ENCODE assay signal across 1 cellular context in the genomic region with DNA sequence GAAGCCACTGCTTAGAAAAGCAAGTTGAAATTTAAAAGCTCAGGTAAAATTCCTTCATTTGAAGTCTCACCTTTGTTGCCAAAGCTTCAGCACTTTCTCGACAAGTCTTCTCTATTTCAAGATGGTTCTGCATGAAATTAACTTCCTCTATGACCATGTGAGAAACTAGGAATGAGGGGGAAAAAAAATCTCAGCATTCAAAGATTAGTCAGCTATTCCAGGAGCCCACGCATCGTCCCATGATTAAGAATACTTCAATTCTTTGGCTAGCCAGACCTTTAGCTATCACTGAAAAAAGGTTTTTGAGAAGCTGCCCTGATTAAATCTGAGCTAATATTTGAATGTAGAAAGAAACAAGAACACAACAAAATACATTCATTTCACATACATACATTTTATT.
TF ChIP-seq lines count a peak whose summit lies in the region.

No MANE protein-coding gene starts in this region.

TF ChIP-seq in IMR-90, 13 proteins besides CTCF, POLR2A, EP300 and RAD21:
- no peak for TF ChIP-seq RCOR1 (IDR thresholded peaks at IDR 0.05; ENCODE audit: insufficient replicate concordance, low read length)
- TF ChIP-seq, protein P1, sequence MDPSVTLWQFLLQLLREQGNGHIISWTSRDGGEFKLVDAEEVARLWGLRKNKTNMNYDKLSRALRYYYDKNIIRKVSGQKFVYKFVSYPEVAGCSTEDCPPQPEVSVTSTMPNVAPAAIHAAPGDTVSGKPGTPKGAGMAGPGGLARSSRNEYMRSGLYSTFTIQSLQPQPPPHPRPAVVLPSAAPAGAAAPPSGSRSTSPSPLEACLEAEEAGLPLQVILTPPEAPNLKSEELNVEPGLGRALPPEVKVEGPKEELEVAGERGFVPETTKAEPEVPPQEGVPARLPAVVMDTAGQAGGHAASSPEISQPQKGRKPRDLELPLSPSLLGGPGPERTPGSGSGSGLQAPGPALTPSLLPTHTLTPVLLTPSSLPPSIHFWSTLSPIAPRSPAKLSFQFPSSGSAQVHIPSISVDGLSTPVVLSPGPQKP (IDR thresholded peaks at IDR 0.05; ENCODE audit: borderline replicate concordance, low read depth, low read length), result no peak
- TF ChIP-seq MAFK (IDR thresholded peaks at IDR 0.05; ENCODE audit: low read depth, low read length), result no peak
- TF ChIP-seq FOS (IDR thresholded peaks at IDR 0.05; ENCODE audit: low read depth, low read length), result no peak
- no peak for TF ChIP-seq CHD1 (IDR thresholded peaks at IDR 0.05; ENCODE audit: low read depth, low read length)
- TF ChIP-seq NFE2L2 (IDR thresholded peaks at IDR 0.05; ENCODE audit: low read depth, low read length), result no peak
- TF ChIP-seq, protein P2, sequence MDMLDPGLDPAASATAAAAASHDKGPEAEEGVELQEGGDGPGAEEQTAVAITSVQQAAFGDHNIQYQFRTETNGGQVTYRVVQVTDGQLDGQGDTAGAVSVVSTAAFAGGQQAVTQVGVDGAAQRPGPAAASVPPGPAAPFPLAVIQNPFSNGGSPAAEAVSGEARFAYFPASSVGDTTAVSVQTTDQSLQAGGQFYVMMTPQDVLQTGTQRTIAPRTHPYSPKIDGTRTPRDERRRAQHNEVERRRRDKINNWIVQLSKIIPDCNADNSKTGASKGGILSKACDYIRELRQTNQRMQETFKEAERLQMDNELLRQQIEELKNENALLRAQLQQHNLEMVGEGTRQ (IDR thresholded peaks at IDR 0.05; ENCODE audit: low read depth, low read length), result no peak
